8 cellular contexts compared by ENCODE assay signal in the genomic region with DNA sequence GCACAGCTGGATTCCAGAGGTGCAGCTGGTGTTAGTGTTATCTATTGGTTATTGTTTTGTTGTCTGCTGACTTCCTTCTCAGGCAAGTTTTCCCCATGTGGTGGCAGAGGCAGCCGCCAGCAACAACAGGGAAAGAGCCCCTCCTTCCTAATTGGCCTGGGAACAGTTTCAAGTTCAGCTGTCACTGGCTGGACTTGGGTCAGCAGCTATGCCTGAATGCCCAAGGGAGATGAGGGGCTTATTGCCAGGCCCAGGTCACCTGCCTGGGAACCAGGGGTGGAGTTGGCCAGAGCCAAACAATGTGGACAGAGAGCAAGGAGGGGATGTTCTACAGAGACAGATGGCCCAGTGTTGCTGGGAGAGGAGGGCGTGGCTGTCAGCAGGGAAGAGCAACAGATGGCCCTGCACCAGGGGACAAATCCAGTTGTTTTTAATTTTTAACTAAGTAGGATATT. TPM values are rescaled to one million over a fixed set of nuclear protein-coding genes. Genes with fewer than 3 reads are reported as not detected.
DNase-seq lines count a peak whose midpoint lies in the region; ATAC-seq and TF ChIP-seq lines count a peak whose summit lies in the region.

No MANE protein-coding gene starts in this region.

- H3K27me3 Mint-ChIP-seq in Calu3 (ENCODE audit: unreplicated experiment) = no peaks in the 10 kb centered on the region
- no peaks in the 10 kb centered on the region for H3K27me3 Mint-ChIP-seq in CD8-positive, alpha-beta memory T cell

- H3K27ac ChIP-seq in muscle layer of duodenum (ENCODE audit: low read length) = peak overlapping the region; percentile 40
- no peak overlapping the region for H3K27ac ChIP-seq in CD8-positive, alpha-beta memory T cell (ENCODE audit: low read depth, low read length)
- no peak overlapping the region for H3K27ac ChIP-seq in A673 (ENCODE audit: low read depth, low read length, poor library complexity, severe bottlenecking)

- TF ChIP-seq CTCF in Calu3 (IDR thresholded peaks at IDR 0.05; ENCODE audit: unreplicated experiment) (no peak), A673 (conservative IDR thresholded peaks at IDR 0.05; ENCODE audit: low read depth, low read length) (no peak)

- H3K27ac Mint-ChIP-seq in Calu3 (ENCODE audit: unreplicated experiment) = peak overlapping the region; percentile 32
- peak overlapping the region in 3 of 8 donors; percentile 9 to 52 (median 43) for H3K27ac Mint-ChIP-seq in CD8-positive, alpha-beta memory T cell

- peaks cover 13 to 27% of the 10 kb centered on the region in 2 donors for H3K4me1 ChIP-seq in muscle layer of duodenum (ENCODE audit: control insufficient read depth in 1 of 2, insufficient read depth in 2 of 2, low read length in 2 of 2)
- H3K4me1 ChIP-seq in CD8-positive, alpha-beta memory T cell (ENCODE audit: insufficient read depth, low read length) = peaks cover 49% of the 10 kb centered on the region
- peaks cover 14% of the 10 kb centered on the region for H3K4me1 ChIP-seq in A673 (ENCODE audit: insufficient read depth, low read length, poor library complexity, severe bottlenecking)

- BruUV-seq in Calu3 (replicated peaks; lab: Mats Ljungman, UMichigan) = no TSS peak
- no TSS peak for BruUV-seq in A673 (replicated peaks; lab: Mats Ljungman, UMichigan)

- no peaks in the 10 kb centered on the region for H3K27me3 ChIP-seq in muscle layer of duodenum (ENCODE audit: low read depth, low read length)
- no peaks in the 10 kb centered on the region for H3K27me3 ChIP-seq in CD8-positive, alpha-beta memory T cell (ENCODE audit: insufficient read depth, low read length, poor library complexity, severe bottlenecking)
- no peaks in the 10 kb centered on the region for H3K27me3 ChIP-seq in A673 (replicated peaks; ENCODE audit: insufficient read depth, low read depth, low read length, poor library complexity)

- H3K4me1 Mint-ChIP-seq in Calu3 (ENCODE audit: low read depth, unreplicated experiment) = peaks cover 12% of the 10 kb centered on the region
- peaks cover 12 to 36% (median 23%) of the 10 kb centered on the region in 3 donors for H3K4me1 Mint-ChIP-seq in CD8-positive, alpha-beta memory T cell

- H3K9me3 ChIP-seq in muscle layer of duodenum (ENCODE audit: control insufficient read depth in 1 of 2, low read length in 2 of 2) (no peaks in the 10 kb centered on the region), A673 (ENCODE audit: low read depth, low read length, poor library complexity, severe bottlenecking) (no peaks in the 10 kb centered on the region)
- H3K9me3 ChIP-seq in CD8-positive, alpha-beta memory T cell (ENCODE audit: low read length) = no peaks in the 10 kb centered on the region

- no peak overlapping the region for H3K4me3 Mint-ChIP-seq in Calu3 (ENCODE audit: low read depth, unreplicated experiment)
- no peak overlapping the region for H3K4me3 Mint-ChIP-seq in CD8-positive, alpha-beta memory T cell

- ATAC-seq in GM21723 (IDR thresholded peaks at IDR 0.05; ENCODE audit: unreplicated experiment) = no peak

- H3K4me3 ChIP-seq in muscle layer of duodenum (ENCODE audit: low read depth in 1 of 2, low read length in 2 of 2) = peak overlapping the region in 1 of 2 donors; percentile 6
- H3K4me3 ChIP-seq in CD8-positive, alpha-beta memory T cell (ENCODE audit: low read length) = no peak overlapping the region
- H3K4me3 ChIP-seq in A673 (ENCODE audit: low read depth, low read length, poor library complexity, severe bottlenecking) = no peak overlapping the region

- intact Hi-C loops in Calu3 (cut with micrococcal nuclease; ENCODE audit: unreplicated experiment) = no loop called here
- intact Hi-C loops in A673 (cut with micrococcal nuclease; ENCODE audit: unreplicated experiment) = no loop called here

- H3K36me3 Mint-ChIP-seq in Calu3 (ENCODE audit: insufficient read depth, unreplicated experiment) = peaks cover 11% of the 10 kb centered on the region
- H3K36me3 Mint-ChIP-seq in CD8-positive, alpha-beta memory T cell = peaks cover 0 to 9% (median 5%) of the 10 kb centered on the region in 3 donors

- no peaks in the 10 kb centered on the region for H3K9me3 Mint-ChIP-seq in Calu3 (ENCODE audit: low read depth, unreplicated experiment)
- H3K9me3 Mint-ChIP-seq in CD8-positive, alpha-beta memory T cell = no peaks in the 10 kb centered on the region

- H3K36me3 ChIP-seq in muscle layer of duodenum (ENCODE audit: control insufficient read depth in 1 of 2, insufficient read depth in 2 of 2, low read length in 2 of 2) (peaks cover 4 to 8% of the 10 kb centered on the region in 2 donors), A673 (ENCODE audit: insufficient read depth, low read length, poor library complexity, severe bottlenecking) (no peaks in the 10 kb centered on the region)
- no peaks in the 10 kb centered on the region for H3K36me3 ChIP-seq in CD8-positive, alpha-beta memory T cell (ENCODE audit: insufficient read depth, low read length)

- CTCF ChIA-PET in Calu3 (lab: Charles Lee) (interaction anchor here (0.7 kb wide), 1 partner anchor 24 kb away, joined by 4 read pairs; no protein-coding TSS in a partner anchor), A673 (lab: Charles Lee) (no interaction called here)
- CTCF ChIA-PET in CD8-positive, alpha-beta memory T cell (lab: Charles Lee) = no interaction called here

- DNase-seq in Calu3 (no peak), NCI-H510A treated with DMSO at 0.1 percent for 48 hours (lab: John Stamatoyannopoulos, UW) (peak; percentile 64), ecto neural progenitor cell (ENCODE audit: low spot score) (peak; percentile 50), GDM1 (lab: John Stamatoyannopoulos, UW) (no peak), A673 (ENCODE audit: low spot score) (no peak)
- DNase-seq in CD8-positive, alpha-beta memory T cell = no peak

- POLR2A ChIA-PET in CD8-positive, alpha-beta memory T cell (lab: Charles Lee) = no interaction called here
- POLR2A ChIA-PET in A673 (lab: Charles Lee; ENCODE audit: low non-redundant PET) = no interaction called here

RNA-seq across cellular contexts. Expression of gene TPCN1, which starts 38.3 kb away (rescaled TPM):
- total RNA-seq in Calu3 (2022) = 83.0 and 91.1 TPM in 2 replicates
- total RNA-seq in CD8-positive, alpha-beta memory T cell = 10 to 100 TPM; 21.3 to 24.1 TPM
- polyA plus RNA-seq in CD8-positive, alpha-beta memory T cell = 10.1 TPM
- 18.8 and 25.8 TPM in 2 replicates for total RNA-seq in A673 (2021)

Comparison
In these comparisons a context has a peak if more than half of its experiments do, and no peak if none do; other contexts are left out.
1. DNase-seq: peak in NCI-H510A treated with DMSO at 0.1 percent for 48 hours (single experiment) and ecto neural progenitor cell (single experiment); none in Calu3 (single experiment), CD8-positive, alpha-beta memory T cell (0 of 5), GDM1 (single experiment) and A673 (single experiment).